Comparison of ENCODE assay signal across 9 cellular contexts in genomic region chr12:122399254-122399591, GRCh38. TPM values are rescaled to one million over a fixed set of nuclear protein-coding genes. Genes with fewer than 3 reads are reported as not detected.
DNase-seq lines count a peak whose midpoint lies in the region; ATAC-seq and TF ChIP-seq lines count a peak whose summit lies in the region.
"Had no signal": no experiment of that assay in that cellular context is flagged by ENCODE, and none has a peak within 500 bp of the region (broad histone marks: within the 10 kb centered on the region; RNA-seq: fewer than 3 reads in every experiment).

No MANE protein-coding gene starts in this region.

- dilution Hi-C loops in mammary epithelial cell (cut with HindIII; ENCODE audit: low sequenced_read_pairs) = loop anchor here (5.0 kb wide), 2 partner anchors 38 to 73 kb away; no protein-coding TSS in a partner anchor

- CTCF ChIA-PET in mammary epithelial cell (lab: Charles Lee; ENCODE audit: low non-redundant PET) = interaction anchor here (0.7 to 1.6 kb wide), 2 partner anchors 72 to 101 kb away, joined by 3 to 26 read pairs; partner anchors contain the start of gene ZCCHC8

- H2AFZ ChIP-seq in mammary epithelial cell (ENCODE audit: low read depth, low read length) = peak overlapping the region; percentile 41

- TF ChIP-seq CTCF in mammary epithelial cell (conservative IDR thresholded peaks at IDR 0.05 in 1 of 2, IDR thresholded peaks at IDR 0.05 in 1 of 2; ENCODE audit: extremely low read depth in 1 of 2, insufficient read depth in 1 of 2, low read depth in 1 of 2, low read length in 2 of 2) (no peak), mesothelial cell of epicardium (IDR thresholded peaks at IDR 0.05; ENCODE audit: unreplicated experiment) (no peak), vagina (IDR thresholded peaks at IDR 0.05) (no peak)

- no peak for DNase-seq in activated naive CD8-positive, alpha-beta T cell treated with anti-CD3 and anti-CD28 coated beads, Interleukin-2, amount 50 U/mL, for 24 hours
- DNase-seq in mammary epithelial cell = peak; percentile 16
- no peak for DNase-seq in mesothelial cell of epicardium (ENCODE audit: low spot score in 2 of 2, unreplicated experiment in 2 of 2)
- no peak for DNase-seq in vagina (ENCODE audit: extremely low spot score in 2 of 2)
- no peak for DNase-seq in NCI-H1105 treated with DMSO at 0.1 percent for 48 hours (lab: John Stamatoyannopoulos, UW)
- no peak for DNase-seq in effector CD4-positive, alpha-beta T cell
- DNase-seq in NCI-H1436 treated with DMSO at 0.1 percent for 48 hours (lab: John Stamatoyannopoulos, UW) = no peak

- H3K27me3 ChIP-seq in mammary epithelial cell (ENCODE audit: insufficient read depth, low read length) (no peaks in the 10 kb centered on the region), vagina (no peaks in the 10 kb centered on the region)

- H3K36me3 ChIP-seq in mammary epithelial cell (ENCODE audit: insufficient read depth, low read length) (peaks cover 3% of the 10 kb centered on the region), vagina (no peaks in the 10 kb centered on the region)

- no peak for TF ChIP-seq POLR2A in vagina (IDR thresholded peaks at IDR 0.05)

- H3K36me3 Mint-ChIP-seq in activated naive CD8-positive, alpha-beta T cell = no peaks in the 10 kb centered on the region
- H3K36me3 Mint-ChIP-seq in activated naive CD8-positive, alpha-beta T cell treated with anti-CD3 and anti-CD28 coated beads, Interleukin-2, amount 50 U/mL, for 24 hours (ENCODE audit: low read depth) = peaks cover 6% of the 10 kb centered on the region
- peaks cover 3% of the 10 kb centered on the region for H3K36me3 Mint-ChIP-seq in mesothelial cell of epicardium

- no peaks in the 10 kb centered on the region for H4K20me1 ChIP-seq in mammary epithelial cell (ENCODE audit: insufficient read depth, low read length)

- no peak for ATAC-seq in activated naive CD8-positive, alpha-beta T cell treated with anti-CD3 and anti-CD28 coated beads, Interleukin-2, amount 50 U/mL, for 24 hours

- 10% methylated on average over 2 of the region's 2 CpGs for WGBS in mammary epithelial cell (ENCODE audit: low coverage, missing lambda C conversion rate)

- H3K9ac ChIP-seq in mammary epithelial cell (ENCODE audit: insufficient read depth, low read length) = peak overlapping the region; percentile 91

- H3K4me1 ChIP-seq in mammary epithelial cell (ENCODE audit: insufficient read depth, low read length) (peaks cover 34% of the 10 kb centered on the region), vagina (peaks cover 33% of the 10 kb centered on the region)

- H3K27ac Mint-ChIP-seq in activated naive CD8-positive, alpha-beta T cell = peak overlapping the region; percentile 75
- no peak overlapping the region for H3K27ac Mint-ChIP-seq in activated naive CD8-positive, alpha-beta T cell treated with anti-CD3 and anti-CD28 coated beads, Interleukin-2, amount 50 U/mL, for 24 hours
- H3K27ac Mint-ChIP-seq in mesothelial cell of epicardium = peak overlapping the region; percentile 98

- in situ Hi-C loops in mammary epithelial cell (cut with MboI; ENCODE audit: low sequenced_read_pairs in 2 of 2) = loop anchor here (5.0 to 10.0 kb wide), 2 partner anchors 73 to 76 kb away; no protein-coding TSS in a partner anchor

- H3K4me3 ChIP-seq in mammary epithelial cell (replicated peaks in 1 of 3; ENCODE audit: insufficient read depth in 1 of 3, low read depth in 2 of 3, low read length in 3 of 3) (peak overlapping the region in 1 of 3 experiments; percentile 11), vagina (no peak overlapping the region)

- H3K9me3 ChIP-seq in mammary epithelial cell (replicated peaks; ENCODE audit: insufficient read depth, low read length) (no peaks in the 10 kb centered on the region), vagina (no peaks in the 10 kb centered on the region)

- H3K27me3 Mint-ChIP-seq in activated naive CD8-positive, alpha-beta T cell = no peaks in the 10 kb centered on the region
- H3K27me3 Mint-ChIP-seq in activated naive CD8-positive, alpha-beta T cell treated with anti-CD3 and anti-CD28 coated beads, Interleukin-2, amount 50 U/mL, for 24 hours = no peaks in the 10 kb centered on the region
- H3K27me3 Mint-ChIP-seq in mesothelial cell of epicardium (ENCODE audit: low read depth) = no peaks in the 10 kb centered on the region
- H3K27me3 Mint-ChIP-seq: central memory CD8-positive, alpha-beta T cell had no signal

- H3K4me1 Mint-ChIP-seq in activated naive CD8-positive, alpha-beta T cell (ENCODE audit: low read depth) = peaks cover 34% of the 10 kb centered on the region
- peaks cover 36% of the 10 kb centered on the region for H3K4me1 Mint-ChIP-seq in activated naive CD8-positive, alpha-beta T cell treated with anti-CD3 and anti-CD28 coated beads, Interleukin-2, amount 50 U/mL, for 24 hours
- H3K4me1 Mint-ChIP-seq in mesothelial cell of epicardium = peaks cover 26% of the 10 kb centered on the region

- intact Hi-C loops in mammary epithelial cell (cut with micrococcal nuclease) (loop anchor here (1.0 kb wide), 1 partner anchor 72 kb away; no protein-coding TSS in a partner anchor), vagina (cut with DNase I) (no loop called here)

- peak overlapping the region; percentile 79 for H3K4me2 ChIP-seq in mammary epithelial cell (ENCODE audit: insufficient read depth, low read depth, low read length)

- peaks cover 68% of the 10 kb centered on the region for H3K79me2 ChIP-seq in mammary epithelial cell (ENCODE audit: insufficient read depth, low read length)

- BruUV-seq in mammary epithelial cell (replicated peaks; lab: Mats Ljungman, UMichigan) = no TSS peak

- peak overlapping the region; percentile 97 for H3K27ac ChIP-seq in mammary epithelial cell (ENCODE audit: insufficient read depth, low read depth, low read length)
- peak overlapping the region; percentile 97 for H3K27ac ChIP-seq in vagina

- no peak overlapping the region for H3K4me3 Mint-ChIP-seq in activated naive CD8-positive, alpha-beta T cell
- no peak overlapping the region for H3K4me3 Mint-ChIP-seq in activated naive CD8-positive, alpha-beta T cell treated with anti-CD3 and anti-CD28 coated beads, Interleukin-2, amount 50 U/mL, for 24 hours
- H3K4me3 Mint-ChIP-seq in mesothelial cell of epicardium = no peak overlapping the region
- H3K4me3 Mint-ChIP-seq: central memory CD8-positive, alpha-beta T cell had no signal

- no peaks in the 10 kb centered on the region for H3K9me3 Mint-ChIP-seq in activated naive CD8-positive, alpha-beta T cell (ENCODE audit: low read depth)
- no peaks in the 10 kb centered on the region for H3K9me3 Mint-ChIP-seq in activated naive CD8-positive, alpha-beta T cell treated with anti-CD3 and anti-CD28 coated beads, Interleukin-2, amount 50 U/mL, for 24 hours
- no peaks in the 10 kb centered on the region for H3K9me3 Mint-ChIP-seq in mesothelial cell of epicardium
- H3K9me3 Mint-ChIP-seq: central memory CD8-positive, alpha-beta T cell had no signal

RNA-seq across cellular contexts. Expression of gene CLIP1, which starts 23.2 kb away (rescaled TPM):
- total RNA-seq in mammary epithelial cell = 10 to 100 TPM; 86.1 to 97.4 TPM
- polyA plus RNA-seq in mammary epithelial cell = 38.0 TPM
- polyA minus RNA-seq in mammary epithelial cell = 72.3 TPM
- 58.9 to 65.2 TPM (median 61.9 TPM) in 3 replicates for total RNA-seq in mesothelial cell of epicardium
- 135 TPM for total RNA-seq in vagina
